In genomic region chr12:121620328-121620891, GRCh38 we compare ENCODE assay signal across 22 cellular contexts. TPM values are rescaled to one million over a fixed set of nuclear protein-coding genes. Genes with fewer than 3 reads are reported as not detected.
DNase-seq lines count a peak whose midpoint lies in the region; ATAC-seq, FAIRE-seq and TF ChIP-seq lines count a peak whose summit lies in the region.
"Had no signal": no experiment of that assay in that cellular context is flagged by ENCODE, and none has a peak within 500 bp of the region (broad histone marks: within the 10 kb centered on the region; RNA-seq: fewer than 3 reads in every experiment).

No MANE protein-coding gene starts in this region.

- TF ChIP-seq CTCF in K562 (IDR thresholded peaks at IDR 0.05 in 2 of 3, conservative IDR thresholded peaks at IDR 0.05 in 1 of 3; ENCODE audit: insufficient read depth in 2 of 3, low read depth in 1 of 3, low read length in 3 of 3), result no peak
- no peak for TF ChIP-seq CTCF in GM10266 (IDR thresholded peaks at IDR 0.05; ENCODE audit: control insufficient read depth, insufficient read depth, low read depth, missing control alignments)

- H3K79me1 ChIP-seq in mesenchymal stem cell (replicated peaks; ENCODE audit: low read length, poor library complexity, severe bottlenecking), result no peaks in the 10 kb centered on the region

- H3K79me2 ChIP-seq in K562 (ENCODE audit: control insufficient read depth, insufficient read depth, low read length), result no peaks in the 10 kb centered on the region

- H3K4me2 ChIP-seq in K562 (ENCODE audit: insufficient read depth, low read length) (no peak overlapping the region), mesenchymal stem cell (ENCODE audit: low read length, poor library complexity, severe bottlenecking) (no peak overlapping the region)

- peak overlapping the region; percentile 23 for H4K8ac ChIP-seq in mesenchymal stem cell (ENCODE audit: low read length)

- DNase-seq in CD1c-positive myeloid dendritic cell (ENCODE audit: extremely low spot score) (peak; percentile 59), K562 (ENCODE audit: extremely low read depth in 1 of 4, low spot score in 3 of 4) (peak in 1 of 4 experiments; percentile 23), mesenchymal stem cell (no peak), GM10266 (ENCODE audit: extremely low spot score) (no peak), GOT3 (lab: John Stamatoyannopoulos, UW) (no peak)
- DNase-seq: ACHN; activated CD8-positive, alpha-beta T cell treated with anti-CD3 and anti-CD28 coated beads for 36 hours; activated T-cell treated with anti-CD3 and anti-CD28 coated beads, Interleukin-2, amount 50 U/mL, for 1 hour; CD4-positive, CD25-positive, alpha-beta regulatory T cell; colonic mucosa; foreskin keratinocyte; Karpas-422; NCI-H2107; NCI-H526 treated with DMSO at 0.1 percent for 48 hours had no signal

- H4K91ac ChIP-seq in mesenchymal stem cell (ENCODE audit: low read length), result no peak overlapping the region

- no peaks in the 10 kb centered on the region for H3K9me3 ChIP-seq in HUES64 (ENCODE audit: insufficient read depth, low read depth, low read length)
- no peaks in the 10 kb centered on the region for H3K9me3 ChIP-seq in K562 (replicated peaks; ENCODE audit: control insufficient read depth, insufficient read depth, low read depth, low read length)
- H3K9me3 ChIP-seq in mesenchymal stem cell (ENCODE audit: control insufficient read depth, low read length), result no peaks in the 10 kb centered on the region
- H3K9me3 ChIP-seq: body of pancreas, colonic mucosa, right atrium auricular region had no signal

- H3K4me3 ChIP-seq in HUES64 (ENCODE audit: low read length) (no peak overlapping the region), K562 (no peak overlapping the region), mesenchymal stem cell (ENCODE audit: insufficient read depth in 1 of 2, low read depth in 1 of 2, low read length in 2 of 2) (no peak overlapping the region)
- H3K4me3 ChIP-seq: body of pancreas, colonic mucosa, right atrium auricular region had no signal

- FAIRE-seq in K562 (lab: Jason Lieb, UNC), result no peak
- FAIRE-seq: GM12892 had no signal

- H3K27me3 ChIP-seq in HUES64 (ENCODE audit: insufficient read depth, low read length) (no peaks in the 10 kb centered on the region), K562 (ENCODE audit: control insufficient read depth in 2 of 2, insufficient read depth in 2 of 2, low read length in 2 of 2) (no peaks in the 10 kb centered on the region), mesenchymal stem cell (ENCODE audit: control insufficient read depth in 1 of 2, insufficient read depth in 1 of 2, low read length in 2 of 2) (no peaks in the 10 kb centered on the region)
- H3K27me3 ChIP-seq: body of pancreas, colonic mucosa, foreskin keratinocyte, right atrium auricular region had no signal

- WGBS in HUES64, result 41% methylated on average over 6 of the region's 8 CpGs
- 39% methylated on average over 8 of the region's 8 CpGs for WGBS in K562 (ENCODE audit: insufficient coverage, low coverage, missing lambda C conversion rate)
- WGBS in mesenchymal stem cell, result 72% methylated on average over 7 of the region's 8 CpGs

- 0 out of 4 replicates have a peak, but pooled peaks of 1 of the 2 experiments have one; percentile 1 for TF ChIP-seq RAD21 in K562 (CRISPR knock-in tag; conservative IDR thresholded peaks at IDR 0.05 in 1 of 2, IDR thresholded peaks at IDR 0.05 in 1 of 2)

- H3K9me1 ChIP-seq in K562 (ENCODE audit: control insufficient read depth, insufficient read depth, low read length), result no peaks in the 10 kb centered on the region

- H3K9ac ChIP-seq in HUES64 (ENCODE audit: low read depth, low read length) (peak overlapping the region; percentile 21; the same call in 1 of the 2 replicates), K562 (ENCODE audit: insufficient read depth in 1 of 2, low read depth in 2 of 2, low read length in 2 of 2) (peak overlapping the region in 1 of 2 experiments; percentile 61; a peak in 1 of 4 replicates), mesenchymal stem cell (ENCODE audit: low read length) (no peak overlapping the region)

- no peak overlapping the region for H2BK120ac ChIP-seq in mesenchymal stem cell (ENCODE audit: low read depth, low read length)

- no peak overlapping the region for H3K14ac ChIP-seq in mesenchymal stem cell (ENCODE audit: low read length in 2 of 2)

- intact Hi-C loops in K562 (cut with micrococcal nuclease), result no loop called here

- no TSS peak for BruUV-seq in K562 (replicated peaks; lab: Mats Ljungman, UMichigan)

- H2AFZ ChIP-seq in K562 (ENCODE audit: low read depth, low read length), result peak overlapping the region; percentile 76
- H2AFZ ChIP-seq in mesenchymal stem cell (ENCODE audit: low read depth, low read length), result no peak overlapping the region

- no peaks in the 10 kb centered on the region for H4K20me1 ChIP-seq in K562 (replicated peaks; ENCODE audit: control insufficient read depth, insufficient read depth, low read length)

- ATAC-seq in K562 (no peak), GM19397 (IDR thresholded peaks at IDR 0.05; ENCODE audit: unreplicated experiment) (no peak), HG03469 (IDR thresholded peaks at IDR 0.05; ENCODE audit: unreplicated experiment) (no peak)
- ATAC-seq: activated CD8-positive, alpha-beta T cell treated with anti-CD3 and anti-CD28 coated beads for 36 hours; activated naive CD4-positive, alpha-beta T cell treated with anti-CD3 and anti-CD28 coated beads, Interleukin-2, amount 50 U/mL, for 72 hours; body of pancreas; foreskin keratinocyte had no signal

- in situ Hi-C loops in K562 (cut with MboI), result no loop called here

- no peak overlapping the region for H3K18ac ChIP-seq in mesenchymal stem cell (ENCODE audit: low read depth in 1 of 2, low read length in 2 of 2)

- no peak overlapping the region for H2BK12ac ChIP-seq in mesenchymal stem cell (ENCODE audit: low read length in 2 of 2)

- H3K23ac ChIP-seq in mesenchymal stem cell (ENCODE audit: low read length in 2 of 2), result no peak overlapping the region

- CTCF ChIA-PET in K562 (lab: Yijun Ruan, JAX; ENCODE audit: low intra/inter-chr PET ratio), result no interaction called here

- H2AK5ac ChIP-seq in mesenchymal stem cell (ENCODE audit: low read length, severe bottlenecking), result no peak overlapping the region

- POLR2A ChIA-PET in K562 (lab: Yijun Ruan, JAX), result interaction anchor here (0.8 to 1.8 kb wide), 3 partner anchors 10 to 19 kb away, joined by 4 to 5 read pairs (median 5); no protein-coding TSS in a partner anchor

- H3K27ac ChIP-seq in HUES64 (ENCODE audit: low read depth, low read length) (peak overlapping the region; percentile 79), K562 (ENCODE audit: extremely low read depth, low read depth, low read length) (peak overlapping the region; percentile 44; the same call in 1 of the 3 replicates), mesenchymal stem cell (ENCODE audit: low read length, poor library complexity, severe bottlenecking) (no peak overlapping the region)
- H3K27ac ChIP-seq: body of pancreas, colonic mucosa, epithelial cell of prostate, foreskin keratinocyte, right atrium auricular region had no signal

- TF ChIP-seq POLR2A in K562 (conservative IDR thresholded peaks at IDR 0.05), result no peak

- H3K4ac ChIP-seq in mesenchymal stem cell (ENCODE audit: low read depth in 1 of 2, low read length in 2 of 2), result no peak overlapping the region

- H3K36me3 ChIP-seq in HUES64 (ENCODE audit: insufficient read depth, low read length), result no peaks in the 10 kb centered on the region
- no peaks in the 10 kb centered on the region for H3K36me3 ChIP-seq in K562 (ENCODE audit: control insufficient read depth, insufficient read depth, low read length)
- H3K36me3 ChIP-seq in mesenchymal stem cell (ENCODE audit: control insufficient read depth in 1 of 2, insufficient read depth in 2 of 2, low read depth in 1 of 2, low read length in 2 of 2), result no peaks in the 10 kb centered on the region
- H3K36me3 ChIP-seq: colonic mucosa, right atrium auricular region had no signal

- no peak overlapping the region for H2BK5ac ChIP-seq in mesenchymal stem cell (ENCODE audit: low read depth, low read length, poor library complexity, severe bottlenecking)

- TF ChIP-seq EP300 in K562 (IDR thresholded peaks at IDR 0.05; ENCODE audit: low read length), result no peak

- peaks cover 15% of the 10 kb centered on the region for H3K4me1 ChIP-seq in HUES64 (ENCODE audit: insufficient read depth, low read length)
- peaks cover 7 to 16% of the 10 kb centered on the region in 2 experiments for H3K4me1 ChIP-seq in K562 (replicated peaks in 1 of 2; ENCODE audit: control insufficient read depth in 2 of 2, insufficient read depth in 2 of 2, low read length in 2 of 2)
- H3K4me1 ChIP-seq in mesenchymal stem cell (ENCODE audit: control insufficient read depth, insufficient read depth, low read depth, low read length), result peaks cover 5% of the 10 kb centered on the region
- H3K4me1 ChIP-seq: foreskin keratinocyte had no signal

- H2BK15ac ChIP-seq in mesenchymal stem cell (ENCODE audit: low read depth, poor library complexity, severe bottlenecking), result no peak overlapping the region

RNA-seq across cellular contexts. Expression of gene ORAI1, which starts 5.9 kb away (rescaled TPM):
- 14.5 TPM for polyA plus RNA-seq in HUES64 (2013, experiment 1 of 2)
- polyA plus RNA-seq in HUES64 (2013, experiment 2 of 2), result 15.8 TPM
- total RNA-seq in K562 (2011; cell fraction: chromatin; rRNA removed; ENCODE audit: low replicate concordance), result 8.2 and 28.4 TPM in 2 replicates
- total RNA-seq in K562 (2011; cell fraction: nucleolus; rRNA removed), result 44.5 and 57.0 TPM in 2 replicates
- total RNA-seq in K562 (2011; cell fraction: nucleoplasm; rRNA removed), result 25.6 and 29.5 TPM in 2 replicates
- total RNA-seq in K562 (2014; rRNA removed) (9.8 and 13.2 TPM in 2 replicates), K562 (2014; rRNA removed; fragmentation: Illumina TruSeq; extraction: Trizol) (2.2 and 2.6 TPM in 2 replicates), K562 (2015; rRNA removed; fragmentation: Illumina TruSeq; extraction: Trizol) (9.3 and 9.4 TPM in 2 replicates), K562 (2021) (23.8 and 24.4 TPM in 2 replicates)
- polyA plus RNA-seq in K562 (2011; rRNA removed) (9.3 and 15.7 TPM in 2 replicates), K562 (2014; fragmentation: Illumina TruSeq; extraction: Trizol) (5.5 and 16.0 TPM in 2 replicates), K562 (2014; fragmentation: Nextera tagmentation; extraction: Ambion mirVana) (1 to 10 TPM; 2.9 to 3.7 TPM), K562 (2014; rRNA removed) (18.1 and 26.9 TPM in 2 replicates)
- polyA plus RNA-seq in K562 (2011; cell fraction: cytosol; rRNA removed), result 18.2 and 58.0 TPM in 2 replicates
- 9.6 and 14.9 TPM in 2 replicates for polyA plus RNA-seq in K562 (2011; cell fraction: nucleus; rRNA removed)
- polyA plus RNA-seq in K562 (2012), result 25.0 and 36.1 TPM in 2 replicates
- 5.4 and 7.7 TPM in 2 replicates for polyA minus RNA-seq in K562 (2011; rRNA and poly(A)+ RNA removed)
- polyA minus RNA-seq in K562 (2011; cell fraction: cytosol; rRNA and poly(A)+ RNA removed), result 29.4 and 32.0 TPM in 2 replicates
- 7.9 and 9.3 TPM in 2 replicates for polyA minus RNA-seq in K562 (2011; cell fraction: nucleus; rRNA and poly(A)+ RNA removed)
- polyA plus RNA-seq in mesenchymal stem cell (2013, experiment 1 of 2), result 31.8 TPM
- polyA plus RNA-seq in mesenchymal stem cell (2013, experiment 2 of 2), result 32.0 TPM

RNA-seq across cellular contexts. Expression of gene KDM2B, which starts 39.6 kb away (rescaled TPM):
- polyA plus RNA-seq in HUES64 (2013, experiment 1 of 2), result 83.7 TPM
- polyA plus RNA-seq in HUES64 (2013, experiment 2 of 2), result 82.7 TPM
- 59.2 and 97.9 TPM in 2 replicates for total RNA-seq in K562 (2011; cell fraction: chromatin; rRNA removed; ENCODE audit: low replicate concordance)
- total RNA-seq in K562 (2011; cell fraction: nucleolus; rRNA removed), result 48.7 and 51.7 TPM in 2 replicates
- total RNA-seq in K562 (2011; cell fraction: nucleoplasm; rRNA removed), result 38.8 and 40.4 TPM in 2 replicates
- 29.3 and 37.4 TPM in 2 replicates for total RNA-seq in K562 (2014; rRNA removed)
- total RNA-seq in K562 (2014; rRNA removed; fragmentation: Illumina TruSeq; extraction: Trizol), result 19.9 and 20.7 TPM in 2 replicates
- 22.5 and 23.0 TPM in 2 replicates for total RNA-seq in K562 (2015; rRNA removed; fragmentation: Illumina TruSeq; extraction: Trizol)
- total RNA-seq in K562 (2021), result 46.8 and 50.5 TPM in 2 replicates
- polyA plus RNA-seq in K562 (2011; rRNA removed), result 17.8 and 29.3 TPM in 2 replicates
- polyA plus RNA-seq in K562 (2011; cell fraction: cytosol; rRNA removed), result 17.5 and 31.8 TPM in 2 replicates
- polyA plus RNA-seq in K562 (2011; cell fraction: nucleus; rRNA removed), result 86.1 and 88.9 TPM in 2 replicates
- 41.7 and 43.1 TPM in 2 replicates for polyA plus RNA-seq in K562 (2012)
- 29.2 and 41.2 TPM in 2 replicates for polyA plus RNA-seq in K562 (2014; fragmentation: Illumina TruSeq; extraction: Trizol)
- polyA plus RNA-seq in K562 (2014; fragmentation: Nextera tagmentation; extraction: Ambion mirVana), result 1 to 10 TPM; 7.4 to 9.1 TPM
- polyA plus RNA-seq in K562 (2014; rRNA removed), result 29.4 and 33.6 TPM in 2 replicates
- 24.6 and 35.2 TPM in 2 replicates for polyA minus RNA-seq in K562 (2011; rRNA and poly(A)+ RNA removed)
- polyA minus RNA-seq in K562 (2011; cell fraction: cytosol; rRNA and poly(A)+ RNA removed), result 19.4 and 32.6 TPM in 2 replicates
- polyA minus RNA-seq in K562 (2011; cell fraction: nucleus; rRNA and poly(A)+ RNA removed), result 17.5 and 27.2 TPM in 2 replicates
- polyA plus RNA-seq in mesenchymal stem cell (2013, experiment 1 of 2), result 15.0 TPM
- polyA plus RNA-seq in mesenchymal stem cell (2013, experiment 2 of 2), result 13.5 TPM

RNA-seq across cellular contexts. Expression of gene MORN3, which starts 49.0 kb away (rescaled TPM):
- 0.25 TPM for polyA plus RNA-seq in HUES64 (2013, experiment 1 of 2)
- polyA plus RNA-seq in HUES64 (2013, experiment 2 of 2), result 0.32 TPM
- total RNA-seq in K562 (2011; cell fraction: chromatin; rRNA removed; ENCODE audit: low replicate concordance), result 0.14 and 0.25 TPM in 2 replicates
- 0.17 TPM in 1 of 2 replicates, not detected in the other for total RNA-seq in K562 (2011; cell fraction: nucleolus; rRNA removed)
- 0.31 TPM in 1 of 2 replicates, not detected in the other for total RNA-seq in K562 (2011; cell fraction: nucleoplasm; rRNA removed)
- 0.09 and 0.12 TPM in 2 replicates for total RNA-seq in K562 (2014; rRNA removed)
- 0.22 and 0.26 TPM in 2 replicates for total RNA-seq in K562 (2014; rRNA removed; fragmentation: Illumina TruSeq; extraction: Trizol)
- total RNA-seq in K562 (2015; rRNA removed; fragmentation: Illumina TruSeq; extraction: Trizol), result 0.11 TPM in 2 replicates
- 0.22 TPM in 2 replicates for total RNA-seq in K562 (2021)
- 0.20 and 0.28 TPM in 2 replicates for polyA plus RNA-seq in K562 (2011; rRNA removed)
- 0.32 and 0.39 TPM in 2 replicates for polyA plus RNA-seq in K562 (2011; cell fraction: cytosol; rRNA removed)
- polyA plus RNA-seq in K562 (2011; cell fraction: nucleus; rRNA removed), result 0.07 and 0.29 TPM in 2 replicates
- 0.18 and 0.25 TPM in 2 replicates for polyA plus RNA-seq in K562 (2012)
- 0.19 and 0.32 TPM in 2 replicates for polyA plus RNA-seq in K562 (2014; fragmentation: Illumina TruSeq; extraction: Trizol)
- polyA plus RNA-seq in K562 (2014; fragmentation: Nextera tagmentation; extraction: Ambion mirVana), result under 1 TPM; 0.25 to 0.27 TPM
- 0.12 and 0.15 TPM in 2 replicates for polyA plus RNA-seq in K562 (2014; rRNA removed)
- polyA minus RNA-seq in K562 (2011; rRNA and poly(A)+ RNA removed), result 0.11 TPM in 1 of 2 replicates, not detected in the other
- polyA minus RNA-seq in K562 (2011; cell fraction: cytosol; rRNA and poly(A)+ RNA removed), result not detected in 2 replicates
- polyA minus RNA-seq in K562 (2011; cell fraction: nucleus; rRNA and poly(A)+ RNA removed), result not detected in 2 replicates
- polyA plus RNA-seq in mesenchymal stem cell (2013, experiment 1 of 2), result 0.35 TPM
- polyA plus RNA-seq in mesenchymal stem cell (2013, experiment 2 of 2), result 0.44 TPM
- total RNA-seq: body of pancreas, colonic mucosa had no signal
